Comparison of ENCODE assay signal across 30 cellular contexts in genomic region chrX:19966056-19966455, GRCh38.
"Had no signal": no experiment of that assay in that cellular context is flagged by ENCODE, and none has a peak within 500 bp of the region (broad histone marks: within the 10 kb centered on the region; RNA-seq: fewer than 3 reads in every experiment).

No MANE protein-coding gene starts in this region.

- DNase-seq: activated B cell treated with CpG ODN at 0.5 μM for 24 hours; activated CD4-positive, alpha-beta memory T cell treated with anti-CD3 and anti-CD28 coated beads for 36 hours; activated CD4-positive, alpha-beta T cell treated with anti-CD3 and anti-CD28 coated beads for 4 hours; activated CD4-positive, alpha-beta T cell treated with anti-CD3 and anti-CD28 coated beads, Interleukin-2, amount 50 U/mL, for 1 hour; activated CD4-positive, CD25-positive, alpha-beta regulatory T cell treated with anti-CD3 and anti-CD28 coated beads, Interleukin-2, amount 50 U/mL, for 72 hours; activated CD8-positive, alpha-beta memory T cell treated with anti-CD3 and anti-CD28 coated beads, Interleukin-2, amount 50 U/mL, for 4 hours; activated gamma-delta T cell treated with Interleukin-2 at 50 U/mL for 16 hours; activated naive CD4-positive, alpha-beta T cell treated with anti-CD3 and anti-CD28 coated beads for 36 hours; activated naive CD8-positive, alpha-beta T cell treated with anti-CD3 and anti-CD28 coated beads for 36 hours; activated T-cell treated with anti-CD3 and anti-CD28 coated beads for 4 hours; activated T-cell treated with anti-CD3 and anti-CD28 coated beads, Interleukin-2, amount 50 U/mL, for 4 hours; amniotic stem cell; aorta; NCI-H1092 treated with DMSO at 0.1 percent for 48 hours; NCI-H1417; NCI-H146; NCI-H187; NCI-H2029 treated with DMSO at 0.1 percent for 48 hours; NCI-H2107; NCI-H2171; NCI-H510A; NCI-H526; NCI-H748 treated with DMSO at 0.1 percent for 48 hours; NK-92 treated with Interleukin-12 subunit alpha and Interleukin-12 subunit beta, amount 100 ng/mL, for 24 hours; PC-9; SHP77; SJCRH30 had no signal

- H3K27me3 Mint-ChIP-seq: activated B cell treated with CpG ODN at 0.5 μM for 24 hours; activated CD4-positive, alpha-beta memory T cell treated with anti-CD3 and anti-CD28 coated beads for 36 hours; activated naive CD8-positive, alpha-beta T cell treated with anti-CD3 and anti-CD28 coated beads for 36 hours had no signal

- ATAC-seq: activated T-cell treated with anti-CD3 and anti-CD28 coated beads, Interleukin-2, amount 50 U/mL, for 4 hours had no signal

- H3K9me3 Mint-ChIP-seq: activated B cell treated with CpG ODN at 0.5 μM for 24 hours; activated CD4-positive, alpha-beta memory T cell treated with anti-CD3 and anti-CD28 coated beads for 36 hours; activated naive CD4-positive, alpha-beta T cell treated with anti-CD3 and anti-CD28 coated beads for 36 hours; activated naive CD8-positive, alpha-beta T cell treated with anti-CD3 and anti-CD28 coated beads for 36 hours; activated T-cell treated with anti-CD3 and anti-CD28 coated beads, Interleukin-2, amount 50 U/mL, for 4 hours; activated T-helper 1 cell treated with anti-CD3 and anti-CD28 coated beads, Interleukin-12 subunit alpha, Interleukin-12 subunit beta, Interleukin-2, Interleukin-4 antibody, amounts not matched to agents 30 ng/mL and 10 ng/mL and 1 ng/mL, durations not matched to agents 14 hours and 24 hours and 36 hours; T-helper 1 cell treated with Interleukin-12 subunit alpha and Interleukin-12 subunit beta and Interleukin-4 antibody, amounts not matched to agents 30 μg/mL and 1 μg/mL, for 36 hours; T-helper 2 cell treated with Interferon-gamma antibody and Interleukin-4, amounts not matched to agents 5 μg/mL and 100 μg/mL, for 36 hours had no signal

- H3K4me3 Mint-ChIP-seq: activated B cell treated with CpG ODN at 0.5 μM for 24 hours; activated CD4-positive, alpha-beta memory T cell treated with anti-CD3 and anti-CD28 coated beads for 36 hours; activated naive CD4-positive, alpha-beta T cell treated with anti-CD3 and anti-CD28 coated beads for 36 hours; activated naive CD8-positive, alpha-beta T cell treated with anti-CD3 and anti-CD28 coated beads for 36 hours; activated T-cell treated with anti-CD3 and anti-CD28 coated beads, Interleukin-2, amount 50 U/mL, for 4 hours; activated T-helper 1 cell treated with anti-CD3 and anti-CD28 coated beads, Interleukin-12 subunit alpha, Interleukin-12 subunit beta, Interleukin-2, Interleukin-4 antibody, amounts not matched to agents 30 ng/mL and 10 ng/mL and 1 ng/mL, durations not matched to agents 14 hours and 24 hours and 36 hours; T-helper 1 cell treated with Interleukin-12 subunit alpha and Interleukin-12 subunit beta and Interleukin-4 antibody, amounts not matched to agents 30 μg/mL and 1 μg/mL, for 36 hours; T-helper 2 cell treated with Interferon-gamma antibody and Interleukin-4, amounts not matched to agents 5 μg/mL and 100 μg/mL, for 36 hours had no signal

- H3K27ac Mint-ChIP-seq: activated B cell treated with CpG ODN at 0.5 μM for 24 hours; activated CD4-positive, alpha-beta memory T cell treated with anti-CD3 and anti-CD28 coated beads for 36 hours; activated naive CD4-positive, alpha-beta T cell treated with anti-CD3 and anti-CD28 coated beads for 36 hours; T-helper 1 cell treated with Interleukin-12 subunit alpha and Interleukin-12 subunit beta and Interleukin-4 antibody, amounts not matched to agents 30 μg/mL and 1 μg/mL, for 36 hours; T-helper 2 cell treated with Interferon-gamma antibody and Interleukin-4, amounts not matched to agents 5 μg/mL and 100 μg/mL, for 36 hours had no signal
